ENCODE assay signal across 1 cellular context in the genomic region with DNA sequence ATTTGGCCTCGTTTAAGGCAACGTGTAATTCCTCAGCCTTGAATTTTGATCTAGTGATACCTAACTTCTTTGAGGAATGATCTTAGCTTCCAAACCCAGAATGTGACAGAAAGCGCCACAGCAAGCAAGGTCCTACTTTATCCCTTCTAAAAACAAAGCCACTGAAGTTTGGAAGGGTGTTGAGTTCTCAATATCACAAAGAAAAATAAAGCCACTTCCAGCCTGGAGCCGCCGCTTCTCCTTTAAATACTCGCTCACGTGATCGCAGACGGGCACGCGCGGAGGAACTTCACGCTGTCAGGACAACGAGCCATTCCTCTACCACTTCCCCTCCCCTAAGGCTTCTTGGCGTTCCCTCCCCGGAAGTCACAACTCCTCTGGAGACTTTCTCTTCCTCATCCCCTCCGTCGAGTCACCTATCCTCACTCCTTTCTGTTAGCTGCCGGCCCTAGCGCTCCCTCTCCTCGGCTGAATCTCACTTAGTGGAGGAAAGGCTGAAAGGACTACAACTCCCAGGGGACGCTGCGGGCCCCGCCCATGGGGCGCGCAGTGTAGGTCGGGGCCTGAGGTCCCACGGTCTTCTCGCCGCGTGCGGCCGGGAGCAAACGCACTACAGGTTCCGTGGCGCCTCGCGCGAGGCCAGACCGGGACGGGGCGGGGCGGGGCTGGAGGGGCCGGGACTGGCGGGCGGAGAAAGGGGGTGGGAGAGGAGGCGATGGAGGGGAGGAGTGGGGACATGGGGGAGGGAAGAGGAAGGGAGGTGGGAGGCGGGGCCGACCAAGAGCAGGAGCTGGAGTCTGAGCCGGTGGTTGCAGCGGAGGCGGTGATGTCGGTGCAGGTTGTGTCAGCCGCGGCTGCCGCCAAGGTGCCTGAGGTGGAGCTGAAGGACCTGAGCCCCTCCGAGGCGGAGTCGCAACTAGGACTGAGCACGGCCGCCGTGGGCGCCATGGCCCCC.
A peak's percentile ranks its signal among the peaks of the same experiment; 100 is the strongest.
TF ChIP-seq lines count a peak whose summit lies in the region.

A gene (plus strand): TSS at position 780 of the 955 bp plus-strand sequence.

TF ChIP-seq in HepG2, 621 proteins besides CTCF, POLR2A, EP300 and RAD21 (continued from another document and continues in another):
- TF ChIP-seq KAT8 (CRISPR knock-in tag; IDR thresholded peaks at IDR 0.05) (peak; percentile 76), HNRNPK (IDR thresholded peaks at IDR 0.05; ENCODE audit: low read depth, low read length, poor library complexity, severe bottlenecking) (peak; percentile 88), CHD4 (IDR thresholded peaks at IDR 0.05; ENCODE audit: borderline replicate concordance, low read length) (no peak; the same call in 1 of the 2 replicates), TSC22D2 (CRISPR knock-in tag; IDR thresholded peaks at IDR 0.05; ENCODE audit: borderline replicate concordance) (peak; percentile 65; the same call in 1 of the 2 replicates), POLR2AphosphoS5 (IDR thresholded peaks at IDR 0.05; ENCODE audit: low read depth, low read length) (peak; percentile 62), ATF7-NPFF (CRISPR knock-in tag; IDR thresholded peaks at IDR 0.05; ENCODE audit: low read depth) (peak; percentile 53; the same call in 1 of the 2 replicates), ZFY (CRISPR knock-in tag; IDR thresholded peaks at IDR 0.05) (peak; percentile 63; the same call in 1 of the 2 replicates), ZNF235 (CRISPR knock-in tag; IDR thresholded peaks at IDR 0.05; ENCODE audit: borderline replicate concordance) (peak; percentile 68; the same call in 1 of the 2 replicates), YY1 (IDR thresholded peaks at IDR 0.05; ENCODE audit: insufficient read depth, insufficient replicate concordance, low read depth, low read length) (peak; percentile 62), RBFOX2 (IDR thresholded peaks at IDR 0.05; ENCODE audit: low read depth, low read length) (peak; percentile 75), CREM (IDR thresholded peaks at IDR 0.05) (peak; percentile 97), CREM (CRISPR knock-in tag; IDR thresholded peaks at IDR 0.05) (no peak)
- TF ChIP-seq, protein P1, sequence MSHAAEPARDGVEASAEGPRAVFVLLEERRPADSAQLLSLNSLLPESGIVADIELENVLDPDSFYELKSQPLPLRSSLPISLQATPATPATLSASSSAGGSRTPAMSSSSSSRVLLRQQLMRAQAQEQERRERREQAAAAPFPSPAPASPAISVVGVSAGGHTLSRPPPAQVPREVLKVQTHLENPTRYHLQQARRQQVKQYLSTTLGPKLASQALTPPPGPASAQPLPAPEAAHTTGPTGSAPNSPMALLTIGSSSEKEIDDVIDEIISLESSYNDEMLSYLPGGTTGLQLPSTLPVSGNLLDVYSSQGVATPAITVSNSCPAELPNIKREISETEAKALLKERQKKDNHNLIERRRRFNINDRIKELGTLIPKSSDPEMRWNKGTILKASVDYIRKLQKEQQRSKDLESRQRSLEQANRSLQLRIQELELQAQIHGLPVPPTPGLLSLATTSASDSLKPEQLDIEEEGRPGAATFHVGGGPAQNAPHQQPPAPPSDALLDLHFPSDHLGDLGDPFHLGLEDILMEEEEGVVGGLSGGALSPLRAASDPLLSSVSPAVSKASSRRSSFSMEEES (CRISPR knock-in tag; IDR thresholded peaks at IDR 0.05) = peak; percentile 70
- TF ChIP-seq, protein P2, sequence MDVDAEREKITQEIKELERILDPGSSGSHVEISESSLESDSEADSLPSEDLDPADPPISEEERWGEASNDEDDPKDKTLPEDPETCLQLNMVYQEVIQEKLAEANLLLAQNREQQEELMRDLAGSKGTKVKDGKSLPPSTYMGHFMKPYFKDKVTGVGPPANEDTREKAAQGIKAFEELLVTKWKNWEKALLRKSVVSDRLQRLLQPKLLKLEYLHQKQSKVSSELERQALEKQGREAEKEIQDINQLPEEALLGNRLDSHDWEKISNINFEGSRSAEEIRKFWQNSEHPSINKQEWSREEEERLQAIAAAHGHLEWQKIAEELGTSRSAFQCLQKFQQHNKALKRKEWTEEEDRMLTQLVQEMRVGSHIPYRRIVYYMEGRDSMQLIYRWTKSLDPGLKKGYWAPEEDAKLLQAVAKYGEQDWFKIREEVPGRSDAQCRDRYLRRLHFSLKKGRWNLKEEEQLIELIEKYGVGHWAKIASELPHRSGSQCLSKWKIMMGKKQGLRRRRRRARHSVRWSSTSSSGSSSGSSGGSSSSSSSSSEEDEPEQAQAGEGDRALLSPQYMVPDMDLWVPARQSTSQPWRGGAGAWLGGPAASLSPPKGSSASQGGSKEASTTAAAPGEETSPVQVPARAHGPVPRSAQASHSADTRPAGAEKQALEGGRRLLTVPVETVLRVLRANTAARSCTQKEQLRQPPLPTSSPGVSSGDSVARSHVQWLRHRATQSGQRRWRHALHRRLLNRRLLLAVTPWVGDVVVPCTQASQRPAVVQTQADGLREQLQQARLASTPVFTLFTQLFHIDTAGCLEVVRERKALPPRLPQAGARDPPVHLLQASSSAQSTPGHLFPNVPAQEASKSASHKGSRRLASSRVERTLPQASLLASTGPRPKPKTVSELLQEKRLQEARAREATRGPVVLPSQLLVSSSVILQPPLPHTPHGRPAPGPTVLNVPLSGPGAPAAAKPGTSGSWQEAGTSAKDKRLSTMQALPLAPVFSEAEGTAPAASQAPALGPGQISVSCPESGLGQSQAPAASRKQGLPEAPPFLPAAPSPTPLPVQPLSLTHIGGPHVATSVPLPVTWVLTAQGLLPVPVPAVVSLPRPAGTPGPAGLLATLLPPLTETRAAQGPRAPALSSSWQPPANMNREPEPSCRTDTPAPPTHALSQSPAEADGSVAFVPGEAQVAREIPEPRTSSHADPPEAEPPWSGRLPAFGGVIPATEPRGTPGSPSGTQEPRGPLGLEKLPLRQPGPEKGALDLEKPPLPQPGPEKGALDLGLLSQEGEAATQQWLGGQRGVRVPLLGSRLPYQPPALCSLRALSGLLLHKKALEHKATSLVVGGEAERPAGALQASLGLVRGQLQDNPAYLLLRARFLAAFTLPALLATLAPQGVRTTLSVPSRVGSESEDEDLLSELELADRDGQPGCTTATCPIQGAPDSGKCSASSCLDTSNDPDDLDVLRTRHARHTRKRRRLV (CRISPR knock-in tag; IDR thresholded peaks at IDR 0.05) = peak; percentile 39; the same call in 1 of the 2 replicates
- TF ChIP-seq, protein P3, sequence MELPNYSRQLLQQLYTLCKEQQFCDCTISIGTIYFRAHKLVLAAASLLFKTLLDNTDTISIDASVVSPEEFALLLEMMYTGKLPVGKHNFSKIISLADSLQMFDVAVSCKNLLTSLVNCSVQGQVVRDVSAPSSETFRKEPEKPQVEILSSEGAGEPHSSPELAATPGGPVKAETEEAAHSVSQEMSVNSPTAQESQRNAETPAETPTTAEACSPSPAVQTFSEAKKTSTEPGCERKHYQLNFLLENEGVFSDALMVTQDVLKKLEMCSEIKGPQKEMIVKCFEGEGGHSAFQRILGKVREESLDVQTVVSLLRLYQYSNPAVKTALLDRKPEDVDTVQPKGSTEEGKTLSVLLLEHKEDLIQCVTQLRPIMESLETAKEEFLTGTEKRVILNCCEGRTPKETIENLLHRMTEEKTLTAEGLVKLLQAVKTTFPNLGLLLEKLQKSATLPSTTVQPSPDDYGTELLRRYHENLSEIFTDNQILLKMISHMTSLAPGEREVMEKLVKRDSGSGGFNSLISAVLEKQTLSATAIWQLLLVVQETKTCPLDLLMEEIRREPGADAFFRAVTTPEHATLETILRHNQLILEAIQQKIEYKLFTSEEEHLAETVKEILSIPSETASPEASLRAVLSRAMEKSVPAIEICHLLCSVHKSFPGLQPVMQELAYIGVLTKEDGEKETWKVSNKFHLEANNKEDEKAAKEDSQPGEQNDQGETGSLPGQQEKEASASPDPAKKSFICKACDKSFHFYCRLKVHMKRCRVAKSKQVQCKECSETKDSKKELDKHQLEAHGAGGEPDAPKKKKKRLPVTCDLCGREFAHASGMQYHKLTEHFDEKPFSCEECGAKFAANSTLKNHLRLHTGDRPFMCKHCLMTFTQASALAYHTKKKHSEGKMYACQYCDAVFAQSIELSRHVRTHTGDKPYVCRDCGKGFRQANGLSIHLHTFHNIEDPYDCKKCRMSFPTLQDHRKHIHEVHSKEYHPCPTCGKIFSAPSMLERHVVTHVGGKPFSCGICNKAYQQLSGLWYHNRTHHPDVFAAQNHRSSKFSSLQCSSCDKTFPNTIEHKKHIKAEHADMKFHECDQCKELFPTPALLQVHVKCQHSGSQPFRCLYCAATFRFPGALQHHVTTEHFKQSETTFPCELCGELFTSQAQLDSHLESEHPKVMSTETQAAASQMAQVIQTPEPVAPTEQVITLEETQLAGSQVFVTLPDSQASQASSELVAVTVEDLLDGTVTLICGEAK (IDR thresholded peaks at IDR 0.05) = no peak
- TF ChIP-seq, protein P3 (CRISPR knock-in tag; IDR thresholded peaks at IDR 0.05) = peak; percentile 41; the same call in 1 of the 2 replicates
- TF ChIP-seq, protein P4, sequence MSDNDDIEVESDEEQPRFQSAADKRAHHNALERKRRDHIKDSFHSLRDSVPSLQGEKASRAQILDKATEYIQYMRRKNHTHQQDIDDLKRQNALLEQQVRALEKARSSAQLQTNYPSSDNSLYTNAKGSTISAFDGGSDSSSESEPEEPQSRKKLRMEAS (IDR thresholded peaks at IDR 0.05) = peak; percentile 77
- TF ChIP-seq, protein P5, sequence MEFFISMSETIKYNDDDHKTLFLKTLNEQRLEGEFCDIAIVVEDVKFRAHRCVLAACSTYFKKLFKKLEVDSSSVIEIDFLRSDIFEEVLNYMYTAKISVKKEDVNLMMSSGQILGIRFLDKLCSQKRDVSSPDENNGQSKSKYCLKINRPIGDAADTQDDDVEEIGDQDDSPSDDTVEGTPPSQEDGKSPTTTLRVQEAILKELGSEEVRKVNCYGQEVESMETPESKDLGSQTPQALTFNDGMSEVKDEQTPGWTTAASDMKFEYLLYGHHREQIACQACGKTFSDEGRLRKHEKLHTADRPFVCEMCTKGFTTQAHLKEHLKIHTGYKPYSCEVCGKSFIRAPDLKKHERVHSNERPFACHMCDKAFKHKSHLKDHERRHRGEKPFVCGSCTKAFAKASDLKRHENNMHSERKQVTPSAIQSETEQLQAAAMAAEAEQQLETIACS (CRISPR knock-in tag; IDR thresholded peaks at IDR 0.05) = peak; percentile 83
- TF ChIP-seq, protein P6, sequence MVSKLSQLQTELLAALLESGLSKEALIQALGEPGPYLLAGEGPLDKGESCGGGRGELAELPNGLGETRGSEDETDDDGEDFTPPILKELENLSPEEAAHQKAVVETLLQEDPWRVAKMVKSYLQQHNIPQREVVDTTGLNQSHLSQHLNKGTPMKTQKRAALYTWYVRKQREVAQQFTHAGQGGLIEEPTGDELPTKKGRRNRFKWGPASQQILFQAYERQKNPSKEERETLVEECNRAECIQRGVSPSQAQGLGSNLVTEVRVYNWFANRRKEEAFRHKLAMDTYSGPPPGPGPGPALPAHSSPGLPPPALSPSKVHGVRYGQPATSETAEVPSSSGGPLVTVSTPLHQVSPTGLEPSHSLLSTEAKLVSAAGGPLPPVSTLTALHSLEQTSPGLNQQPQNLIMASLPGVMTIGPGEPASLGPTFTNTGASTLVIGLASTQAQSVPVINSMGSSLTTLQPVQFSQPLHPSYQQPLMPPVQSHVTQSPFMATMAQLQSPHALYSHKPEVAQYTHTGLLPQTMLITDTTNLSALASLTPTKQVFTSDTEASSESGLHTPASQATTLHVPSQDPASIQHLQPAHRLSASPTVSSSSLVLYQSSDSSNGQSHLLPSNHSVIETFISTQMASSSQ (IDR thresholded peaks at IDR 0.05; ENCODE audit: low read depth) = no peak
- TF ChIP-seq, protein P6 (CRISPR knock-in tag; IDR thresholded peaks at IDR 0.05; ENCODE audit: borderline replicate concordance) = peak; percentile 67; the same call in 1 of the 2 replicates
- TF ChIP-seq, protein P7, sequence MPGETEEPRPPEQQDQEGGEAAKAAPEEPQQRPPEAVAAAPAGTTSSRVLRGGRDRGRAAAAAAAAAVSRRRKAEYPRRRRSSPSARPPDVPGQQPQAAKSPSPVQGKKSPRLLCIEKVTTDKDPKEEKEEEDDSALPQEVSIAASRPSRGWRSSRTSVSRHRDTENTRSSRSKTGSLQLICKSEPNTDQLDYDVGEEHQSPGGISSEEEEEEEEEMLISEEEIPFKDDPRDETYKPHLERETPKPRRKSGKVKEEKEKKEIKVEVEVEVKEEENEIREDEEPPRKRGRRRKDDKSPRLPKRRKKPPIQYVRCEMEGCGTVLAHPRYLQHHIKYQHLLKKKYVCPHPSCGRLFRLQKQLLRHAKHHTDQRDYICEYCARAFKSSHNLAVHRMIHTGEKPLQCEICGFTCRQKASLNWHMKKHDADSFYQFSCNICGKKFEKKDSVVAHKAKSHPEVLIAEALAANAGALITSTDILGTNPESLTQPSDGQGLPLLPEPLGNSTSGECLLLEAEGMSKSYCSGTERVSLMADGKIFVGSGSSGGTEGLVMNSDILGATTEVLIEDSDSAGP (CRISPR knock-in tag; IDR thresholded peaks at IDR 0.05; ENCODE audit: borderline replicate concordance) = peak; percentile 99
- TF ChIP-seq, protein P8, sequence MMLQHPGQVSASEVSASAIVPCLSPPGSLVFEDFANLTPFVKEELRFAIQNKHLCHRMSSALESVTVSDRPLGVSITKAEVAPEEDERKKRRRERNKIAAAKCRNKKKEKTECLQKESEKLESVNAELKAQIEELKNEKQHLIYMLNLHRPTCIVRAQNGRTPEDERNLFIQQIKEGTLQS (CRISPR knock-in tag; IDR thresholded peaks at IDR 0.05) = no peak
